ENCODE assay signal across 15 cellular contexts in genomic region chr1:243628476-243628907, GRCh38.
"Had no signal": no experiment of that assay in that cellular context is flagged by ENCODE, and none has a peak within 500 bp of the region (broad histone marks: within the 10 kb centered on the region; RNA-seq: fewer than 3 reads in every experiment).

No MANE protein-coding gene starts in this region.

- H3K4me1 ChIP-seq: ascending aorta, gastrocnemius medialis, uterus had no signal

- H3K9me3 ChIP-seq: gastrocnemius medialis, ovary, tibial artery, uterus had no signal

- H3K36me3 ChIP-seq: gastrocnemius medialis, ovary, uterus had no signal

- H3K27ac ChIP-seq: ascending aorta, gastrocnemius medialis, ovary, tibial artery, uterus had no signal

- H3K27me3 ChIP-seq: ascending aorta, dorsolateral prefrontal cortex, gastrocnemius medialis, ovary, tibial artery, uterus had no signal

- H3K4me3 ChIP-seq: ascending aorta, dorsolateral prefrontal cortex, gastrocnemius medialis, ovary, tibial artery, uterus had no signal

- DNase-seq: activated CD4-positive, alpha-beta T cell treated with anti-CD3 and anti-CD28 coated beads for 1 hour; activated CD4-positive, alpha-beta T cell treated with anti-CD3 and anti-CD28 coated beads, Interleukin-2, amount 50 U/mL, for 48 hours; activated gamma-delta T cell treated with Interleukin-2 at 50 U/mL for 16 hours; activated T-cell treated with anti-CD3 and anti-CD28 coated beads, Interleukin-2, amount 50 U/mL, for 48 hours; dorsolateral prefrontal cortex; gastrocnemius medialis; kidney; left ventricle myocardium superior; mesendoderm; ovary; small intestine; tibial artery; uterus had no signal

- ATAC-seq: esophagus mucosa, gastrocnemius medialis, left ventricle myocardium superior had no signal
